In genomic region chr7:146116452-146117219, GRCh38 we compare ENCODE assay signal across 8 cellular contexts. TPM values are rescaled to one million over a fixed set of nuclear protein-coding genes. Genes with fewer than 3 reads are reported as not detected.
A peak's percentile ranks its signal among the peaks of the same experiment; 100 is the strongest.
DNase-seq lines count a peak whose midpoint lies in the region; ATAC-seq and TF ChIP-seq lines count a peak whose summit lies in the region.

Gene CNTNAP2, plus strand, starts transcription at chr7:146116801. Its CDS starts 76 bp downstream, at chr7:146116877.

- H3K4me3 Mint-ChIP-seq in endothelial cell (ENCODE audit: unreplicated experiment) = peak within 1 kb of the TSS; percentile 81

- ATAC-seq in HG02571 (IDR thresholded peaks at IDR 0.05; ENCODE audit: unreplicated experiment) = no peak

- peaks cover 3% of the 10 kb centered on the region for H3K27me3 Mint-ChIP-seq in endothelial cell (ENCODE audit: unreplicated experiment)

- CTCF ChIA-PET in BJ (lab: Yijun Ruan, JAX) = no interaction called here

- peak within 1 kb of the TSS; percentile 37 for H3K4me3 ChIP-seq in BJ (ENCODE audit: low read depth, low read length)
- peak within 1 kb of the TSS; percentile 47 to 82 for H3K4me3 ChIP-seq in muscle layer of duodenum (ENCODE audit: low read depth in 1 of 2, low read length in 2 of 2)

- H3K9me3 ChIP-seq in muscle layer of duodenum (ENCODE audit: control insufficient read depth in 1 of 2, low read length in 2 of 2) = no peaks in the 10 kb centered on the region

- DNase-seq in BJ (ENCODE audit: low read depth) (no peak), HK-2 (ENCODE audit: unreplicated experiment) (peak; percentile 55), SHP77 treated with DMSO at 0.1 percent for 48 hours (lab: John Stamatoyannopoulos, UW) (peak; percentile 69), endothelial cell (ENCODE audit: low spot score) (peak; percentile 27), erythroblast (lab: John Stamatoyannopoulos, UW) (no peak), SIG-M5 (lab: John Stamatoyannopoulos, UW) (no peak)

- no peaks in the 10 kb centered on the region for H3K27me3 ChIP-seq in BJ (ENCODE audit: control insufficient read depth, insufficient read depth, low read length)
- H3K27me3 ChIP-seq in muscle layer of duodenum (ENCODE audit: low read depth, low read length) = peaks cover 6% of the 10 kb centered on the region

- no peak for TF ChIP-seq POLR2A in erythroblast (IDR thresholded peaks at IDR 0.05; ENCODE audit: low read length)

- peak within 1 kb of the TSS; percentile 67 for H3K27ac Mint-ChIP-seq in endothelial cell (ENCODE audit: unreplicated experiment)

- H3K9me3 Mint-ChIP-seq in endothelial cell (ENCODE audit: unreplicated experiment) = peaks cover 6% of the 10 kb centered on the region

- no peaks in the 10 kb centered on the region for H3K36me3 ChIP-seq in BJ (ENCODE audit: control insufficient read depth, insufficient read depth, low read length)
- H3K36me3 ChIP-seq in muscle layer of duodenum (ENCODE audit: control insufficient read depth in 1 of 2, insufficient read depth in 2 of 2, low read length in 2 of 2) = no peaks in the 10 kb centered on the region

- POLR2A ChIA-PET in BJ (lab: Charles Lee) = no interaction called here

- TF ChIP-seq CTCF in BJ (IDR thresholded peaks at IDR 0.05; ENCODE audit: insufficient read depth, low read depth, low read length) (no peak), endothelial cell (IDR thresholded peaks at IDR 0.05; ENCODE audit: unreplicated experiment) (no peak)

- H3K36me3 Mint-ChIP-seq in endothelial cell (ENCODE audit: low read depth, unreplicated experiment) = no peaks in the 10 kb centered on the region

- H3K4me1 Mint-ChIP-seq in endothelial cell (ENCODE audit: unreplicated experiment) = no peaks in the 10 kb centered on the region

- peaks cover 0 to 19% of the 10 kb centered on the region in 2 donors for H3K4me1 ChIP-seq in muscle layer of duodenum (ENCODE audit: control insufficient read depth in 1 of 2, insufficient read depth in 2 of 2, low read length in 2 of 2)

- H3K27ac ChIP-seq in muscle layer of duodenum (ENCODE audit: low read length) = no peak within 1 kb of the TSS

RNA-seq across cellular contexts. Expression of gene CNTNAP2, which starts in this region (rescaled TPM):
- not detected in 2 replicates for polyA plus RNA-seq in BJ (2011; rRNA removed)
- polyA minus RNA-seq in BJ (2011; rRNA and poly(A)+ RNA removed) = 0.09 and 0.57 TPM in 2 replicates
- 5.4 TPM for total RNA-seq in endothelial cell (ENCODE audit: unreplicated experiment)

Comparison
In these comparisons a context has a peak if more than half of its experiments do, and no peak if none do; other contexts are left out.
1. DNase-seq: peak in HK-2 (single experiment), SHP77 treated with DMSO at 0.1 percent for 48 hours (single experiment) and endothelial cell (single experiment); none in BJ (single experiment), erythroblast (0 of 2) and SIG-M5 (single experiment).